ENCODE assay signal across 22 cellular contexts in genomic region chr20:32626407-32626806, GRCh38.
"Had no signal": no experiment of that assay in that cellular context is flagged by ENCODE, and none has a peak within 500 bp of the region (broad histone marks: within the 10 kb centered on the region; RNA-seq: fewer than 3 reads in every experiment).

No MANE protein-coding gene starts in this region.

- H3K27ac ChIP-seq: brain microvascular endothelial cell, Peyer's patch, VCaP had no signal

- H3K36me3 ChIP-seq: brain microvascular endothelial cell, Peyer's patch had no signal

- H3K27me3 ChIP-seq: brain microvascular endothelial cell had no signal

- H3K9me3 ChIP-seq: Peyer's patch had no signal

- DNase-seq: activated CD4-positive, alpha-beta T cell treated with anti-CD3 and anti-CD28 coated beads for 4 hours; activated CD4-positive, alpha-beta T cell treated with anti-CD3 and anti-CD28 coated beads, Interleukin-2, amount 50 U/mL, for 1 hour; activated CD4-positive, CD25-positive, alpha-beta regulatory T cell treated with anti-CD3 and anti-CD28 coated beads, Interleukin-2, amount 50 U/mL, for 72 hours; activated CD8-positive, alpha-beta memory T cell treated with anti-CD3 and anti-CD28 coated beads, Interleukin-2, amount 50 U/mL, for 4 hours; activated naive CD4-positive, alpha-beta T cell treated with anti-CD3 and anti-CD28 coated beads for 36 hours; activated naive CD8-positive, alpha-beta T cell treated with anti-CD3 and anti-CD28 coated beads, Interleukin-2, amount 50 U/mL, for 24 hours; activated T-cell treated with anti-CD3 and anti-CD28 coated beads for 4 hours; activated T-cell treated with anti-CD3 and anti-CD28 coated beads, Interleukin-2, amount 50 U/mL, for 4 hours; aorta; brain microvascular endothelial cell; central memory CD4-positive, alpha-beta T cell; NCI-H1694; NCI-H1930; NCI-H524 treated with DMSO at 0.1 percent for 48 hours; NK-92 treated with Interleukin-12 subunit alpha and Interleukin-12 subunit beta, amount 100 ng/mL, for 24 hours; PC-3; SIG-M5; SW 1271; T-helper 1 cell; T-helper 9 cell had no signal
